In the genomic region with DNA sequence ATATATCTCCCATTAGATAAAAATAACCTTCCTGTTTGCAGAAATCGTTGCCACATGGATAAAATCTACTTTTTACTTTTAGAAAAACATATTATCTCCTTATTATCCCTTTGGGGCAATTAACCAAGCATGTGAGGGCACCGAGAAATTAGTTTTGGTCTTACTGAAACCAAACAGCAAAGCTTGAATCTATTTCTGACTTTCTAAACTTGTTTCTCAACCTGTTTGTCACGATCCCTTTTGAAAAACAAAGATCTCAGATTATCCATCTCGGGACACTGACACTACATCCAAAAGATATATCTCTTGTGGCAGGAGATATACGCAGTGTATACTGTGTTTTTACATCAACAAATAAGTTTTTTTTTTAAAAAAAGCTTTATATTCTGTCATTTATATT, we compare ENCODE assay signal across 9 cellular contexts. TPM values are rescaled to one million over a fixed set of nuclear protein-coding genes. Genes with fewer than 3 reads are reported as not detected.
DNase-seq lines count a peak whose midpoint lies in the region; ATAC-seq, FAIRE-seq and TF ChIP-seq lines count a peak whose summit lies in the region.
"Had no signal": no experiment of that assay in that cellular context is flagged by ENCODE, and none has a peak within 500 bp of the region (broad histone marks: within the 10 kb centered on the region; RNA-seq: fewer than 3 reads in every experiment).

No MANE protein-coding gene starts in this region.

- TF ChIP-seq CTCF in AG10803 (conservative IDR thresholded peaks at IDR 0.05; ENCODE audit: low read length) (no peak), HL-60 (IDR thresholded peaks at IDR 0.05; ENCODE audit: insufficient read depth, low read length) (no peak), GM12878 (IDR thresholded peaks at IDR 0.05 in 2 of 3, conservative IDR thresholded peaks at IDR 0.05 in 1 of 3; ENCODE audit: control insufficient read depth in 2 of 3, extremely low read depth in 1 of 3, insufficient read depth in 1 of 3, low read depth in 3 of 3, low read length in 3 of 3) (no peak)

- H3K27me3 ChIP-seq in HL-60 (ENCODE audit: insufficient read depth, poor library complexity, severe bottlenecking) = no peaks in the 10 kb centered on the region
- no peaks in the 10 kb centered on the region for H3K27me3 ChIP-seq in GM12878 (replicated peaks in 1 of 2; ENCODE audit: control insufficient read depth in 2 of 2, insufficient read depth in 2 of 2, low read length in 1 of 2)
- H3K27me3 ChIP-seq in mononuclear cell (ENCODE audit: insufficient read depth, low read length) = no peaks in the 10 kb centered on the region
- H3K27me3 ChIP-seq: uterus had no signal

- peak; percentile 1; the same call in 1 of the 3 replicates for ATAC-seq in GM12878

- peaks cover 6% of the 10 kb centered on the region for H3K4me1 ChIP-seq in GM12878 (ENCODE audit: control insufficient read depth, insufficient read depth, low read length)
- peaks cover 62% of the 10 kb centered on the region for H3K4me1 ChIP-seq in mononuclear cell (ENCODE audit: insufficient read depth, low read length)

- BruUV-seq in GM12878 (replicated peaks; lab: Mats Ljungman, UMichigan) = no TSS peak

- in situ Hi-C loops in GM12878 (cut with MboI) = no loop called here

- H3K79me2 ChIP-seq in GM12878 (ENCODE audit: control insufficient read depth, insufficient read depth, low read length) = peaks cover 72% of the 10 kb centered on the region

- H4K20me1 ChIP-seq in GM12878 (ENCODE audit: control insufficient read depth, insufficient read depth) = no peaks in the 10 kb centered on the region

- no peak overlapping the region for H2AFZ ChIP-seq in GM12878 (ENCODE audit: control insufficient read depth, low read depth, low read length)

- SMC1A ChIA-PET in GM12878 (lab: Charles Lee; ENCODE audit: uncharacterized antibody, unreplicated experiment) = interaction anchor here (0.5 to 2.2 kb wide), 3 partner anchors 10 to 218 kb away, joined by 3 to 13 read pairs (median 5); no protein-coding TSS in a partner anchor

- POLR2A ChIA-PET in GM12878 (lab: Charles Lee) = interaction anchor here (1.0 to 1.2 kb wide), 2 partner anchors 10 to 37 kb away, joined by 3 to 10 read pairs; no protein-coding TSS in a partner anchor

- peak overlapping the region; percentile 16; the same call in 1 of the 2 replicates for H3K27ac ChIP-seq in HL-60 (replicated peaks)
- peak overlapping the region; percentile 94 for H3K27ac ChIP-seq in GM12878 (ENCODE audit: control insufficient read depth, insufficient read depth)
- H3K27ac ChIP-seq: uterus had no signal

- CTCF ChIA-PET in GM12878 (lab: Yijun Ruan, JAX) = interaction anchor here (3.7 kb wide), 1 partner anchor 11 kb away, joined by 20 read pairs; no protein-coding TSS in a partner anchor

- DNase-seq in AG10803 (ENCODE audit: low read depth) = no peak
- no peak for DNase-seq in HL-60 (ENCODE audit: low read depth in 1 of 2, low spot score in 1 of 2)
- DNase-seq in GM12878 (ENCODE audit: low read depth, low spot score) = no peak
- DNase-seq in SKM-1 treated with dmso at 0.1 percent for 144 hours (lab: John Stamatoyannopoulos, UW; ENCODE audit: unreplicated experiment) = no peak
- no peak for DNase-seq in DMS114 treated with DMSO at 0.1 percent for 48 hours (lab: John Stamatoyannopoulos, UW; ENCODE audit: unreplicated experiment)
- no peak for DNase-seq in D341Med (ENCODE audit: low spot score)
- no peak for DNase-seq in hippocampal formation (lab: John Stamatoyannopoulos, UW)
- DNase-seq: uterus had no signal

- WGBS in GM12878 (ENCODE audit: insufficient coverage, insufficient replicate concordance, low lambda C conversion rate, missing lambda C conversion rate) = 1% methylated on average over 5 of the region's 5 CpGs

- TF ChIP-seq EP300 in GM12878 (IDR thresholded peaks at IDR 0.05; ENCODE audit: borderline replicate concordance in 1 of 2, control insufficient read depth in 1 of 2, low read depth in 2 of 2, low read length in 2 of 2) = peak in 1 of 2 experiments; percentile 60; a peak in 2 of 4 replicates

- no peak for FAIRE-seq in GM12878 (lab: Jason Lieb, UNC)

- H3K9ac ChIP-seq in GM12878 (ENCODE audit: control insufficient read depth, insufficient read depth, low read length) = peak overlapping the region; percentile 98

- H3K4me2 ChIP-seq in GM12878 (ENCODE audit: control insufficient read depth, insufficient read depth) = peak overlapping the region; percentile 83; the same call in 1 of the 2 replicates

- TF ChIP-seq POLR2A in GM12878 (IDR thresholded peaks at IDR 0.05; ENCODE audit: low read depth, low read length) = no peak

- RAD21 ChIA-PET in GM12878 (lab: Charles Lee; ENCODE audit: unreplicated experiment) = interaction anchor here (3.8 kb wide), 1 partner anchor 11 kb away, joined by 26 read pairs; no protein-coding TSS in a partner anchor

- intact Hi-C loops in GM12878 (cut with micrococcal nuclease; ENCODE audit: unreplicated experiment) = loop anchor here (2.0 to 10.0 kb wide), 4 partner anchors 13 to 1153 kb away; a partner anchor contains a TSS

- no peaks in the 10 kb centered on the region; a peak in 1 of 4 replicates for H3K36me3 ChIP-seq in GM12878 (ENCODE audit: control insufficient read depth in 2 of 2, insufficient read depth in 2 of 2, low read length in 1 of 2)
- H3K36me3 ChIP-seq: uterus had no signal

- peak overlapping the region; percentile 78 for H3K4me3 ChIP-seq in AG10803 (ENCODE audit: low read length)
- peak overlapping the region; percentile 90 for H3K4me3 ChIP-seq in HL-60 (replicated peaks; ENCODE audit: insufficient read depth, low read length)
- peak overlapping the region; percentile 99 for H3K4me3 ChIP-seq in GM12878
- peak overlapping the region; percentile 99 for H3K4me3 ChIP-seq in mononuclear cell (ENCODE audit: low read length)
- H3K4me3 ChIP-seq: uterus had no signal

- H3K9me3 ChIP-seq in GM12878 (replicated peaks; ENCODE audit: control insufficient read depth, insufficient read depth, low read length) (no peaks in the 10 kb centered on the region), mononuclear cell (ENCODE audit: low read depth, low read length) (no peaks in the 10 kb centered on the region)
- H3K9me3 ChIP-seq: uterus had no signal

- TF ChIP-seq RAD21 in GM12878 (IDR thresholded peaks at IDR 0.05; ENCODE audit: insufficient read depth, low read depth, low read length) = no peak

TF ChIP-seq in GM12878, 131 proteins besides CTCF, POLR2A, EP300 and RAD21 (continues in another document):
- TF ChIP-seq NFXL1 (IDR thresholded peaks at IDR 0.05; ENCODE audit: borderline replicate concordance) = no peak
- TF ChIP-seq, protein P1, sequence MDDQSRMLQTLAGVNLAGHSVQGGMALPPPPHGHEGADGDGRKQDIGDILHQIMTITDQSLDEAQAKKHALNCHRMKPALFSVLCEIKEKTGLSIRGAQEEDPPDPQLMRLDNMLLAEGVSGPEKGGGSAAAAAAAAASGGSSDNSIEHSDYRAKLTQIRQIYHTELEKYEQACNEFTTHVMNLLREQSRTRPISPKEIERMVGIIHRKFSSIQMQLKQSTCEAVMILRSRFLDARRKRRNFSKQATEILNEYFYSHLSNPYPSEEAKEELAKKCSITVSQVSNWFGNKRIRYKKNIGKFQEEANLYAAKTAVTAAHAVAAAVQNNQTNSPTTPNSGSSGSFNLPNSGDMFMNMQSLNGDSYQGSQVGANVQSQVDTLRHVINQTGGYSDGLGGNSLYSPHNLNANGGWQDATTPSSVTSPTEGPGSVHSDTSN (IDR thresholded peaks at IDR 0.05; ENCODE audit: insufficient replicate concordance, low read depth, low read length) = no peak
- TF ChIP-seq, protein P2, sequence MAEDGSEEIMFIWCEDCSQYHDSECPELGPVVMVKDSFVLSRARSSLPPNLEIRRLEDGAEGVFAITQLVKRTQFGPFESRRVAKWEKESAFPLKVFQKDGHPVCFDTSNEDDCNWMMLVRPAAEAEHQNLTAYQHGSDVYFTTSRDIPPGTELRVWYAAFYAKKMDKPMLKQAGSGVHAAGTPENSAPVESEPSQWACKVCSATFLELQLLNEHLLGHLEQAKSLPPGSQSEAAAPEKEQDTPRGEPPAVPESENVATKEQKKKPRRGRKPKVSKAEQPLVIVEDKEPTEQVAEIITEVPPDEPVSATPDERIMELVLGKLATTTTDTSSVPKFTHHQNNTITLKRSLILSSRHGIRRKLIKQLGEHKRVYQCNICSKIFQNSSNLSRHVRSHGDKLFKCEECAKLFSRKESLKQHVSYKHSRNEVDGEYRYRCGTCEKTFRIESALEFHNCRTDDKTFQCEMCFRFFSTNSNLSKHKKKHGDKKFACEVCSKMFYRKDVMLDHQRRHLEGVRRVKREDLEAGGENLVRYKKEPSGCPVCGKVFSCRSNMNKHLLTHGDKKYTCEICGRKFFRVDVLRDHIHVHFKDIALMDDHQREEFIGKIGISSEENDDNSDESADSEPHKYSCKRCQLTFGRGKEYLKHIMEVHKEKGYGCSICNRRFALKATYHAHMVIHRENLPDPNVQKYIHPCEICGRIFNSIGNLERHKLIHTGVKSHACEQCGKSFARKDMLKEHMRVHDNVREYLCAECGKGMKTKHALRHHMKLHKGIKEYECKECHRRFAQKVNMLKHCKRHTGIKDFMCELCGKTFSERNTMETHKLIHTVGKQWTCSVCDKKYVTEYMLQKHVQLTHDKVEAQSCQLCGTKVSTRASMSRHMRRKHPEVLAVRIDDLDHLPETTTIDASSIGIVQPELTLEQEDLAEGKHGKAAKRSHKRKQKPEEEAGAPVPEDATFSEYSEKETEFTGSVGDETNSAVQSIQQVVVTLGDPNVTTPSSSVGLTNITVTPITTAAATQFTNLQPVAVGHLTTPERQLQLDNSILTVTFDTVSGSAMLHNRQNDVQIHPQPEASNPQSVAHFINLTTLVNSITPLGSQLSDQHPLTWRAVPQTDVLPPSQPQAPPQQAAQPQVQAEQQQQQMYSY (CRISPR knock-in tag; IDR thresholded peaks at IDR 0.05) = no peak
- no peak for TF ChIP-seq PML (IDR thresholded peaks at IDR 0.05; ENCODE audit: low read length)

RNA-seq across cellular contexts. Expression of a gene that starts 2.3 kb away (rescaled TPM):
- total RNA-seq in GM12878 (2013; cell fraction: nucleolus; rRNA removed) = 214 and 227 TPM in 2 replicates
- total RNA-seq in GM12878 (2014; rRNA removed) = 28.1 and 33.2 TPM in 2 replicates
- total RNA-seq in GM12878 (2014; rRNA removed; fragmentation: Illumina TruSeq; extraction: Trizol) = 49.8 and 50.4 TPM in 2 replicates
- 26.4 and 28.8 TPM in 2 replicates for total RNA-seq in GM12878 (2021)
- 11.7 TPM for polyA plus RNA-seq in GM12878 (2011; ENCODE audit: low read depth)
- polyA plus RNA-seq in GM12878 (2011; rRNA removed) = 38.9 and 60.3 TPM in 2 replicates
- polyA plus RNA-seq in GM12878 (2011; cell fraction: cytosol; rRNA removed) = 15.0 and 19.8 TPM in 2 replicates
- 40.9 and 49.0 TPM in 2 replicates for polyA plus RNA-seq in GM12878 (2011; cell fraction: nucleus; rRNA removed)
- polyA plus RNA-seq in GM12878 (2012) = 19.8 and 29.9 TPM in 2 replicates
- polyA plus RNA-seq in GM12878 (2014; fragmentation: Illumina TruSeq; extraction: Trizol) = 43.3 and 50.7 TPM in 2 replicates
- polyA plus RNA-seq in GM12878 (2014; fragmentation: Nextera tagmentation; extraction: Ambion mirVana) = 10 to 100 TPM in 1 of 2 experiments, 1 to 10 TPM in 1; 10.0 to 10.3 TPM
- 16.1 and 22.4 TPM in 2 replicates for polyA plus RNA-seq in GM12878 (2014; rRNA removed)
- polyA plus RNA-seq in GM12878 (2016; fragmentation: Nextera tagmentation; extraction: Ambion mirVana) = 10 to 100 TPM; 31.9 to 32.8 TPM
- polyA minus RNA-seq in GM12878 (2011; rRNA and poly(A)+ RNA removed) = 50.4 and 80.2 TPM in 2 replicates
- polyA minus RNA-seq in GM12878 (2011; cell fraction: cytosol; rRNA and poly(A)+ RNA removed) = 15.5 and 24.2 TPM in 2 replicates
- polyA minus RNA-seq in GM12878 (2011; cell fraction: nucleus; rRNA and poly(A)+ RNA removed) = 82.0 and 109 TPM in 2 replicates
- 89.8 TPM for total RNA-seq in mononuclear cell
